14 cellular contexts compared by ENCODE assay signal in the genomic region with DNA sequence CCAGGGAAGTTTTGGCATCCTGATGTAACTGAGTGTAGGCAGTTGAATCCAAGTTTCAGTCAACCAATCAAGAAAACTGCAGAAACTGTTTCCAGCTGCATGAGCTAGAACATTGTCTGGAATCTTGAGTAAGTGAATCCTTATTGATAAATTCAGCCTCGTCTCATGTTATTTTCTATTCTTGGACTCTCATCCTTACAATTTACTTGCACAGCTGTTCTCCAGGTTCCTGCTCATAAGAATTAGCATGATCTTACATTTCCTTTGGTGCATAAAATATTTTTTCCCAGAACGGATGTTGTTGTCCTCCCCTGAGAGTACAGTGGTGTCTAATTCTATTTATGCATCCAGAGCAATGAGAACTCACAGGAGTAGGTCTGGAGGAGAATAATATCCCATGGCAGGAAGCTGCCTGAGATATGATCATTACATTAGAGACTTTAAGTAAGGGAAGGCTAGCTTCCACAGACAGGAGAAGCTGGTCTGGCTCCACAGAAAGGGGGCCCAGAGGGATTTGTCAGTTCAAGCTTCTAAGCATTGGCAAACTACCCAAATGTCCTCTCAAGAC.
A peak's percentile ranks its signal among the peaks of the same experiment; 100 is the strongest.
DNase-seq lines count a peak whose midpoint lies in the region; TF ChIP-seq lines count a peak whose summit lies in the region.
"Had no signal": no experiment of that assay in that cellular context is flagged by ENCODE, and none has a peak within 500 bp of the region (broad histone marks: within the 10 kb centered on the region; RNA-seq: fewer than 3 reads in every experiment).

No MANE protein-coding gene starts in this region.

- no peaks in the 10 kb centered on the region for H3K27me3 ChIP-seq in left ventricle myocardium inferior (ENCODE audit: low read depth)
- H3K27me3 ChIP-seq in right atrium auricular region: no peaks in the 10 kb centered on the region
- H3K27me3 ChIP-seq in BLaER1 treated with 17β-estradiol and CSF1 and Interleukin-3, amounts not matched to agents 10 nM and 100 nM: no peaks in the 10 kb centered on the region
- no peaks in the 10 kb centered on the region for H3K27me3 ChIP-seq in spleen (replicated peaks in 1 of 7)

- H3K4me1 ChIP-seq in left ventricle myocardium inferior: peaks cover 65% of the 10 kb centered on the region
- peaks cover 0 to 39% of the 10 kb centered on the region in 2 donors for H3K4me1 ChIP-seq in right atrium auricular region
- H3K4me1 ChIP-seq in BLaER1 treated with 17β-estradiol and CSF1 and Interleukin-3, amounts not matched to agents 10 nM and 100 nM: peaks cover 20 to 33% (median 28%) of the 10 kb centered on the region in 10 experiments; a peak in 19 of 20 replicates
- no peaks in the 10 kb centered on the region for H3K4me1 ChIP-seq in spleen

- H3K27ac ChIP-seq in left ventricle myocardium inferior (replicated peaks): peak overlapping the region; percentile 21
- no peak overlapping the region for H3K27ac ChIP-seq in right atrium auricular region
- H3K27ac ChIP-seq in BLaER1 treated with 17β-estradiol and CSF1 and Interleukin-3, amounts not matched to agents 10 nM and 100 nM: peak overlapping the region in 2 of 11 experiments; percentile 21 to 22; a peak in 3 of 22 replicates
- no peak overlapping the region for H3K27ac ChIP-seq in spleen
- H3K27ac ChIP-seq: HL-60 had no signal

- intact Hi-C loops in left ventricle myocardium inferior (cut with micrococcal nuclease) (no loop called here), spleen (cut with DNase I; ENCODE audit: low total_unique reads) (no loop called here)

- H3K4me3 ChIP-seq in left ventricle myocardium inferior: no peak overlapping the region
- H3K4me3 ChIP-seq in right atrium auricular region: no peak overlapping the region
- no peak overlapping the region for H3K4me3 ChIP-seq in BLaER1 treated with 17β-estradiol and CSF1 and Interleukin-3, amounts not matched to agents 10 nM and 100 nM
- no peak overlapping the region for H3K4me3 ChIP-seq in cardiac fibroblast (replicated peaks in 1 of 2; ENCODE audit: low read depth in 2 of 2, low read length in 2 of 2)
- H3K4me3 ChIP-seq in spleen: no peak overlapping the region
- H3K4me3 ChIP-seq: GM12878 had no signal

- TF ChIP-seq CTCF in left ventricle myocardium inferior (IDR thresholded peaks at IDR 0.05; ENCODE audit: borderline replicate concordance): no peak
- no peak for TF ChIP-seq CTCF in right atrium auricular region (IDR thresholded peaks at IDR 0.05)
- no peak for TF ChIP-seq CTCF in cardiac fibroblast (IDR thresholded peaks at IDR 0.05; ENCODE audit: low read depth, low read length)
- no peak for TF ChIP-seq CTCF in spleen (IDR thresholded peaks at IDR 0.05 in 8 of 11, conservative IDR thresholded peaks at IDR 0.05 in 3 of 11)

- DNase-seq in left ventricle myocardium inferior (no peak), right atrium auricular region (ENCODE audit: low spot score) (no peak), cardiac fibroblast (ENCODE audit: low read depth in 2 of 2) (peak; percentile 38 to 51), superior temporal gyrus (ENCODE audit: extremely low spot score) (peak; percentile 27), spleen (no peak), NCI-H1417 (lab: John Stamatoyannopoulos, UW) (no peak)
- DNase-seq: C1 segment of cervical spinal cord; Calu3; CD4-positive, alpha-beta T cell; DMS 273 treated with DMSO at 0.1 percent for 48 hours; DMS79 had no signal

- H3K9ac ChIP-seq in BLaER1 treated with 17β-estradiol and CSF1 and Interleukin-3, amounts not matched to agents 10 nM and 100 nM: no peak overlapping the region

- WGBS in spleen, 5 donors: 54 to 70% (median 65%) methylated on average over 2 of the region's 2 CpGs

- no peaks in the 10 kb centered on the region for H3K9me3 ChIP-seq in left ventricle myocardium inferior (replicated peaks)
- H3K9me3 ChIP-seq in right atrium auricular region: peaks cover 0 to 3% of the 10 kb centered on the region in 2 donors
- H3K9me3 ChIP-seq in BLaER1 treated with 17β-estradiol and CSF1 and Interleukin-3, amounts not matched to agents 10 nM and 100 nM (replicated peaks in 1 of 11): peaks cover 0 to 15% (median 7%) of the 10 kb centered on the region in 11 experiments; a peak in 9 of 22 replicates
- no peaks in the 10 kb centered on the region for H3K9me3 ChIP-seq in spleen

- H3K4me2 ChIP-seq in BLaER1 treated with 17β-estradiol and CSF1 and Interleukin-3, amounts not matched to agents 10 nM and 100 nM: peak overlapping the region in 10 of 11 experiments; percentile 31 to 84 (median 66); a peak in 19 of 22 replicates

- TF ChIP-seq POLR2A in spleen (IDR thresholded peaks at IDR 0.05): no peak

- H4K20me1 ChIP-seq in BLaER1 treated with 17β-estradiol and CSF1 and Interleukin-3, amounts not matched to agents 10 nM and 100 nM: no peaks in the 10 kb centered on the region

- H3K36me3 ChIP-seq in left ventricle myocardium inferior: peaks cover 12% of the 10 kb centered on the region
- peaks cover 6% of the 10 kb centered on the region for H3K36me3 ChIP-seq in right atrium auricular region
- no peaks in the 10 kb centered on the region for H3K36me3 ChIP-seq in BLaER1 treated with 17β-estradiol and CSF1 and Interleukin-3, amounts not matched to agents 10 nM and 100 nM
- H3K36me3 ChIP-seq in spleen: no peaks in the 10 kb centered on the region

Comparison
In these comparisons a context has a peak if more than half of its experiments do, and no peak if none do; other contexts are left out.
1. DNase-seq: peak in cardiac fibroblast (2 of 2) and superior temporal gyrus (single experiment); none in left ventricle myocardium inferior (single experiment), right atrium auricular region (single experiment), spleen (single experiment) and NCI-H1417 (0 of 3).